ENCODE assay signal across 11 cellular contexts in the genomic region with DNA sequence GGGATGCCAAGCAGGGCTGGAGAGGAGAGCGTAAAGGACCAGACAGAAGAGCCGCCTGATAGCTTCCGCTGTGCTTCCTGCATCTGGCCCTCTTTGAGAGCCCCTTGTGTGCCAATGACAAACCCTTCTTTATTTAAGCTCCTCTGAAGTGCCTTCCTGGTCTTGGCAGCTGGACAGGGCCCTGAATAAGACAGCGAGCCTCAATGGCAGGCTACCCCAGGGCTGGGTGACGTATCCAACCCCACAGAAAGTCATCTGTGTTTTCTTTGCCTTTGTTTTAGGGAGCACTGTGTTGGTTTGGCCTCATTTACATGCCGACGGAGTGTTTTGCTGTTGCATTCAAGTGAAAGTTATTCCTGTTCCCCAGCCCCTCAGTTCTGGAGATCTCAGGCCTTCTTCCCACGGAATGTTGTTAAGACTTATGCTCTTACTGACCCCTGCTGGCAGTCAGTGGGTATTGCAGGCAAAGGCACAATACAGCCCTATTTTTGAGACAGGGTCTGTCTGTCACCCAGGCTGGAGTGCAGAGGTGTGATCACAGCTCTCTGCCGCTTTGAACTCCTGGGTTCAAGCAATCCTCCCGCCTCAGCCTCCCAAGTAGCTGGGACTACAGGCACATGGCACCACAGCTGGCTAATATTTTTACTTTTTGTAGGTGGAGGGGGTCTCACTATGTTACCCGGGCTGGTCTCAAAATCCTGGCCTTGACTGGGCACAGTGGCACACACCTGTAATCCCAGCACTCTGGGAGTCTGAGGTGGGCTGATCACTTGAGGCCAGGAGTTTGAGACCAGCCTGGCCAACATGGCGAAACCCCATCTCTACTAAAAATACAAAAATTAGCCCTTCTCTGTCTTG. TPM values are rescaled to one million over a fixed set of nuclear protein-coding genes. Genes with fewer than 3 reads are reported as not detected.
A peak's percentile ranks its signal among the peaks of the same experiment; 100 is the strongest.
DNase-seq lines count a peak whose midpoint lies in the region; ATAC-seq and TF ChIP-seq lines count a peak whose summit lies in the region.
"Had no signal": no experiment of that assay in that cellular context is flagged by ENCODE, and none has a peak within 500 bp of the region (broad histone marks: within the 10 kb centered on the region; RNA-seq: fewer than 3 reads in every experiment).

No MANE protein-coding gene starts in this region.

- no peak for ATAC-seq in heart left ventricle

- H3K9me3 ChIP-seq in heart left ventricle: peaks cover 0 to 36% (median 15%) of the 10 kb centered on the region in 12 donors
- peaks cover 10 to 22% of the 10 kb centered on the region in 2 donors for H3K9me3 ChIP-seq in right atrium auricular region

- intact Hi-C loops in heart left ventricle (cut with DNase I): no loop called here

- H3K27ac ChIP-seq in heart left ventricle (no peak overlapping the region), right atrium auricular region (no peak overlapping the region)

- H3K4me3 ChIP-seq in heart left ventricle (no peak overlapping the region), right atrium auricular region (no peak overlapping the region), epithelial cell of proximal tubule (ENCODE audit: low read depth, low read length) (no peak overlapping the region)

- DNase-seq in heart left ventricle: no peak
- no peak for DNase-seq in right atrium auricular region (ENCODE audit: low spot score)
- DNase-seq in NCI-H1694 (lab: John Stamatoyannopoulos, UW): peak; percentile 3
- no peak for DNase-seq in epithelial cell of proximal tubule (ENCODE audit: low read depth)
- peak; percentile 54 for DNase-seq in stimulated activated CD8-positive, alpha-beta memory T cell treated with anti-CD3 and anti-CD28 coated beads, Interleukin-4, amount 100 ng/mL, for 48 hours
- no peak for DNase-seq in HEK293T (ENCODE audit: extremely low spot score)
- no peak for DNase-seq in H4 (ENCODE audit: low spot score)
- DNase-seq in activated CD8-positive, alpha-beta memory T cell treated with anti-CD3 and anti-CD28 coated beads for 24 hours: no peak
- DNase-seq: mesenchymal stem cell; NCI-H1105 treated with DMSO at 0.1 percent for 48 hours; stimulated activated naive CD4-positive, alpha-beta T cell treated with Interleukin-2 at 50 U/mL for 16 hours had no signal

- CTCF ChIA-PET in HEK293T (lab: Yijun Ruan, JAX): no interaction called here

- 73 to 81% (median 75%) methylated on average over 12 of the region's 12 CpGs for WGBS in heart left ventricle, 4 donors

- POLR2A ChIA-PET in HEK293T (lab: Yijun Ruan, JAX): no interaction called here

- no peak for TF ChIP-seq POLR2A in heart left ventricle (IDR thresholded peaks at IDR 0.05)

- H3K36me3 ChIP-seq in heart left ventricle (no peaks in the 10 kb centered on the region), right atrium auricular region (no peaks in the 10 kb centered on the region)

- H3K27me3 ChIP-seq in heart left ventricle: no peaks in the 10 kb centered on the region
- H3K27me3 ChIP-seq in right atrium auricular region: no peaks in the 10 kb centered on the region

- H3K4me1 ChIP-seq in heart left ventricle: no peaks in the 10 kb centered on the region
- no peaks in the 10 kb centered on the region for H3K4me1 ChIP-seq in right atrium auricular region

- TF ChIP-seq CTCF in heart left ventricle (IDR thresholded peaks at IDR 0.05) (peak in 9 of 12 donors; percentile 16 to 65 (median 33)), right atrium auricular region (IDR thresholded peaks at IDR 0.05) (peak in 1 of 2 donors; percentile 40), epithelial cell of proximal tubule (conservative IDR thresholded peaks at IDR 0.05; ENCODE audit: low read depth, low read length) (peak; percentile 63)

TF ChIP-seq in HEK293T, 16 proteins besides CTCF, POLR2A, EP300 and RAD21:
- no peak for TF ChIP-seq HDGF (IDR thresholded peaks at IDR 0.05; ENCODE audit: borderline replicate concordance)
- no peak for TF ChIP-seq SUZ12 (IDR thresholded peaks at IDR 0.05)
- TF ChIP-seq ELF4 (IDR thresholded peaks at IDR 0.05): no peak
- no peak for TF ChIP-seq SP1 (IDR thresholded peaks at IDR 0.05)
- TF ChIP-seq NFRKB (IDR thresholded peaks at IDR 0.05): no peak
- TF ChIP-seq TARDBP (IDR thresholded peaks at IDR 0.05): no peak
- TF ChIP-seq, protein P1, sequence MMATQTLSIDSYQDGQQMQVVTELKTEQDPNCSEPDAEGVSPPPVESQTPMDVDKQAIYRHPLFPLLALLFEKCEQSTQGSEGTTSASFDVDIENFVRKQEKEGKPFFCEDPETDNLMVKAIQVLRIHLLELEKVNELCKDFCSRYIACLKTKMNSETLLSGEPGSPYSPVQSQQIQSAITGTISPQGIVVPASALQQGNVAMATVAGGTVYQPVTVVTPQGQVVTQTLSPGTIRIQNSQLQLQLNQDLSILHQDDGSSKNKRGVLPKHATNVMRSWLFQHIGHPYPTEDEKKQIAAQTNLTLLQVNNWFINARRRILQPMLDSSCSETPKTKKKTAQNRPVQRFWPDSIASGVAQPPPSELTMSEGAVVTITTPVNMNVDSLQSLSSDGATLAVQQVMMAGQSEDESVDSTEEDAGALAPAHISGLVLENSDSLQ (IDR thresholded peaks at IDR 0.05): no peak
- no peak for TF ChIP-seq L3MBTL2 (conservative IDR thresholded peaks at IDR 0.05)
- TF ChIP-seq BHLHE40 (IDR thresholded peaks at IDR 0.05; ENCODE audit: borderline replicate concordance): no peak
- TF ChIP-seq FOXA1 (IDR thresholded peaks at IDR 0.05): no peak
- TF ChIP-seq LEF1 (IDR thresholded peaks at IDR 0.05; ENCODE audit: borderline replicate concordance): no peak
TF ChIP-seq in HEK293T: peak in this region for 0.

RNA-seq across cellular contexts. Expression of gene CCL25, which starts 16.8 kb away (rescaled TPM):
- total RNA-seq in heart left ventricle: not detected
- polyA plus RNA-seq in heart left ventricle: not detected
- not detected for total RNA-seq in right atrium auricular region
- not detected in 2 replicates for total RNA-seq in epithelial cell of proximal tubule
- not detected in 2 replicates for total RNA-seq in H4 (2014; rRNA removed; shearing (Covaris generic))

Comparison
In these comparisons a context has a peak if more than half of its experiments do, and no peak if none do; other contexts are left out.
1. DNase-seq: peak in NCI-H1694 (single experiment) and stimulated activated CD8-positive, alpha-beta memory T cell treated with anti-CD3 and anti-CD28 coated beads, Interleukin-4, amount 100 ng/mL, for 48 hours (single experiment); none in heart left ventricle (0 of 5), right atrium auricular region (single experiment), epithelial cell of proximal tubule (single experiment), HEK293T (single experiment), H4 (single experiment) and activated CD8-positive, alpha-beta memory T cell treated with anti-CD3 and anti-CD28 coated beads for 24 hours (single experiment).